In the genomic region with DNA sequence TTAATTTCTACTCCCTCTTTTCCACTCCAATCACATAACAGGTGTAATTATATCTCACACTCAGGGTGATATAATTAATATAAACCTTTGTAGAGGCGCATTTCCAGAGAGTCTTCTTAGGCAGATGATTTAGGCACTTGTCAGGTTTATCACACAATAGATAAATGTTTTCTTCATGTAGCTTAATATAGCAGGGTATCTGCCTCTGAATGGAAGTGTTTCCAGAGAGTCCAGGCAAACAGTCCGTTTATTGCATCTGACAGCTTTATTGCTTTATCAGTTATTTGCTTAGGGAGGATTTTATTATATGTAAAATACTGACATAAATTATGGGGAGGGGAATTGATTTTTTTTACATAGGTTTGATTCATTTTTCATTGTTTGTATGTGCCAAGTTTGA, we compare ENCODE assay signal across 14 cellular contexts.
"Had no signal": no experiment of that assay in that cellular context is flagged by ENCODE, and none has a peak within 500 bp of the region (broad histone marks: within the 10 kb centered on the region; RNA-seq: fewer than 3 reads in every experiment).

No MANE protein-coding gene starts in this region.

- H3K4me3 Mint-ChIP-seq: activated CD4-positive, alpha-beta T cell treated with anti-CD3 and anti-CD28 coated beads for 36 hours; activated naive CD8-positive, alpha-beta T cell; endodermal cell; WTC11 had no signal

- ATAC-seq: activated CD4-positive, alpha-beta T cell treated with anti-CD3 and anti-CD28 coated beads for 36 hours; WTC11 had no signal

- H3K27me3 Mint-ChIP-seq: activated CD4-positive, alpha-beta T cell treated with anti-CD3 and anti-CD28 coated beads for 36 hours had no signal

- H3K36me3 Mint-ChIP-seq: activated naive CD8-positive, alpha-beta T cell had no signal

- H3K27ac Mint-ChIP-seq: activated CD4-positive, alpha-beta T cell treated with anti-CD3 and anti-CD28 coated beads for 36 hours; activated naive CD8-positive, alpha-beta T cell; endodermal cell; WTC11 had no signal

- H3K4me1 Mint-ChIP-seq: activated CD4-positive, alpha-beta T cell treated with anti-CD3 and anti-CD28 coated beads for 36 hours; endodermal cell had no signal

- H3K27ac ChIP-seq: cardiac muscle cell, epithelial cell of prostate, thyroid gland had no signal

- DNase-seq: activated CD4-positive, alpha-beta T cell treated with anti-CD3 and anti-CD28 coated beads for 36 hours; activated CD4-positive, alpha-beta T cell treated with anti-CD3 and anti-CD28 coated beads, Interleukin-2, amount 50 U/mL, for 48 hours; amniotic stem cell; endodermal cell; midbrain; occipital lobe; stimulated activated CD4-positive, alpha-beta T cell treated with anti-CD3 and anti-CD28 coated beads, Interleukin-12 subunit alpha, Interleukin-12 subunit beta, amount 100 ng/mL, for 4 hours; stimulated activated CD4-positive, alpha-beta T cell treated with anti-CD3 and anti-CD28 coated beads, Interleukin-1b, Interleukin-23, amount 100 ng/mL, for 48 hours; stimulated activated naive CD4-positive, alpha-beta T cell treated with Interleukin-2 at 50 U/mL for 16 hours had no signal

- H3K4me3 ChIP-seq: cardiac muscle cell, thyroid gland had no signal

- H3K27me3 ChIP-seq: cardiac muscle cell, thyroid gland had no signal
